ENCODE assay signal across 8 cellular contexts in genomic region chr19:2164020-2164988, GRCh38. TPM values are rescaled to one million over a fixed set of nuclear protein-coding genes. Genes with fewer than 3 reads are reported as not detected.
DNase-seq lines count a peak whose midpoint lies in the region; ATAC-seq and TF ChIP-seq lines count a peak whose summit lies in the region.

No MANE protein-coding gene starts in this region.

- H3K27ac Mint-ChIP-seq in WTC11: peak overlapping the region; percentile 79
- peak overlapping the region; percentile 84 to 92 for H3K27ac Mint-ChIP-seq in natural killer cell treated with Interleukin-12 subunit alpha and Interleukin-12 subunit beta and Interleukin-15 and Interleukin-18, amount 100 ng/mL, for 72 hours

- ATAC-seq in HG03097 (IDR thresholded peaks at IDR 0.05; ENCODE audit: low FRiP score, unreplicated experiment): peak; percentile 17
- ATAC-seq in WTC11: no peak
- no peak for ATAC-seq in natural killer cell treated with Interleukin-12 subunit alpha and Interleukin-12 subunit beta and Interleukin-15 and Interleukin-18, amount 100 ng/mL, for 72 hours

- CTCF ChIA-PET in WTC11 (lab: Charles Lee): interaction anchor here (1.4 kb wide), 2 partner anchors 8 to 35 kb away, joined by 5 to 20 read pairs; no protein-coding TSS in a partner anchor

- DNase-seq in GM03348 (ENCODE audit: low spot score) (peak; percentile 44), WTC11 (ENCODE audit: low spot score) (no peak), epithelial cell of proximal tubule (ENCODE audit: low read depth) (no peak), DMS153 (lab: John Stamatoyannopoulos, UW) (no peak), midbrain (lab: John Stamatoyannopoulos, UW) (no peak), DMS79 treated with DMSO at 0.1 percent for 48 hours (lab: John Stamatoyannopoulos, UW) (no peak)
- DNase-seq in natural killer cell treated with Interleukin-12 subunit alpha and Interleukin-12 subunit beta and Interleukin-15 and Interleukin-18, amount 100 ng/mL, for 72 hours (ENCODE audit: low spot score): no peak

- H3K4me1 Mint-ChIP-seq in WTC11: peaks cover 22% of the 10 kb centered on the region
- H3K4me1 Mint-ChIP-seq in natural killer cell treated with Interleukin-12 subunit alpha and Interleukin-12 subunit beta and Interleukin-15 and Interleukin-18, amount 100 ng/mL, for 72 hours (ENCODE audit: low read depth in 2 of 2): peaks cover 29 to 32% of the 10 kb centered on the region in 2 donors

- H3K36me3 Mint-ChIP-seq in WTC11: no peaks in the 10 kb centered on the region
- no peaks in the 10 kb centered on the region for H3K36me3 Mint-ChIP-seq in natural killer cell treated with Interleukin-12 subunit alpha and Interleukin-12 subunit beta and Interleukin-15 and Interleukin-18, amount 100 ng/mL, for 72 hours

- no peaks in the 10 kb centered on the region for H3K27me3 Mint-ChIP-seq in WTC11 (ENCODE audit: low read depth)
- no peaks in the 10 kb centered on the region for H3K27me3 Mint-ChIP-seq in natural killer cell treated with Interleukin-12 subunit alpha and Interleukin-12 subunit beta and Interleukin-15 and Interleukin-18, amount 100 ng/mL, for 72 hours

- peak overlapping the region; percentile 94 for H3K4me3 Mint-ChIP-seq in WTC11
- H3K4me3 Mint-ChIP-seq in natural killer cell treated with Interleukin-12 subunit alpha and Interleukin-12 subunit beta and Interleukin-15 and Interleukin-18, amount 100 ng/mL, for 72 hours: peak overlapping the region; percentile 92

- peak overlapping the region; percentile 84 for H3K4me3 ChIP-seq in epithelial cell of proximal tubule (ENCODE audit: low read depth, low read length)

- POLR2A ChIA-PET in WTC11 (lab: Charles Lee): interaction anchor here (0.6 kb wide), 1 partner anchor 203 kb away, joined by 3 read pairs; no protein-coding TSS in a partner anchor

- no peaks in the 10 kb centered on the region for H3K9me3 Mint-ChIP-seq in WTC11
- H3K9me3 Mint-ChIP-seq in natural killer cell treated with Interleukin-12 subunit alpha and Interleukin-12 subunit beta and Interleukin-15 and Interleukin-18, amount 100 ng/mL, for 72 hours: no peaks in the 10 kb centered on the region

- TF ChIP-seq CTCF in WTC11 (IDR thresholded peaks at IDR 0.05) (no peak), epithelial cell of proximal tubule (conservative IDR thresholded peaks at IDR 0.05; ENCODE audit: low read depth, low read length) (no peak)

TF ChIP-seq in WTC11, 78 proteins besides CTCF, POLR2A, EP300 and RAD21 (continues in another document):
- TF ChIP-seq MYBL2 (CRISPR knock-in tag; IDR thresholded peaks at IDR 0.05) (no peak), NR2C2 (CRISPR knock-in tag; IDR thresholded peaks at IDR 0.05) (no peak), ESRRA (CRISPR knock-in tag; IDR thresholded peaks at IDR 0.05; ENCODE audit: borderline replicate concordance) (no peak), IRF1 (CRISPR knock-in tag; IDR thresholded peaks at IDR 0.05) (no peak), MXD4 (CRISPR knock-in tag; IDR thresholded peaks at IDR 0.05; ENCODE audit: borderline replicate concordance) (no peak), PRDM15 (CRISPR knock-in tag; IDR thresholded peaks at IDR 0.05) (no peak), SP1 (CRISPR knock-in tag; conservative IDR thresholded peaks at IDR 0.05) (no peak), ZNF425 (CRISPR knock-in tag; conservative IDR thresholded peaks at IDR 0.05) (no peak), ZNF121 (CRISPR knock-in tag; IDR thresholded peaks at IDR 0.05) (no peak), NFATC4 (CRISPR knock-in tag; IDR thresholded peaks at IDR 0.05) (no peak), ATF6 (CRISPR knock-in tag; IDR thresholded peaks at IDR 0.05) (no peak), CBFB (CRISPR knock-in tag; IDR thresholded peaks at IDR 0.05; ENCODE audit: low read depth) (no peak), TEAD1 (CRISPR knock-in tag; IDR thresholded peaks at IDR 0.05) (no peak)

RNA-seq across cellular contexts. Expression of gene DOT1L, which starts 0.6 kb away (rescaled TPM):
- 99.2 to 111 TPM (median 103 TPM) in 3 replicates for total RNA-seq in WTC11 (2021)
- total RNA-seq in epithelial cell of proximal tubule: 13.8 and 36.6 TPM in 2 replicates
- total RNA-seq in natural killer cell treated with Interleukin-12 subunit alpha and Interleukin-12 subunit beta and Interleukin-15 and Interleukin-18, amount 100 ng/mL, for 72 hours: 100 to 1,000 TPM; 108 to 190 TPM

RNA-seq across cellular contexts. Expression of gene AP3D1, which starts 12.9 kb away (rescaled TPM):
- total RNA-seq in WTC11 (2021) (160 to 190 TPM (median 163 TPM) in 3 replicates), epithelial cell of proximal tubule (101 and 141 TPM in 2 replicates)
- 100 to 1,000 TPM; 126 to 191 TPM for total RNA-seq in natural killer cell treated with Interleukin-12 subunit alpha and Interleukin-12 subunit beta and Interleukin-15 and Interleukin-18, amount 100 ng/mL, for 72 hours
